In the genomic region with DNA sequence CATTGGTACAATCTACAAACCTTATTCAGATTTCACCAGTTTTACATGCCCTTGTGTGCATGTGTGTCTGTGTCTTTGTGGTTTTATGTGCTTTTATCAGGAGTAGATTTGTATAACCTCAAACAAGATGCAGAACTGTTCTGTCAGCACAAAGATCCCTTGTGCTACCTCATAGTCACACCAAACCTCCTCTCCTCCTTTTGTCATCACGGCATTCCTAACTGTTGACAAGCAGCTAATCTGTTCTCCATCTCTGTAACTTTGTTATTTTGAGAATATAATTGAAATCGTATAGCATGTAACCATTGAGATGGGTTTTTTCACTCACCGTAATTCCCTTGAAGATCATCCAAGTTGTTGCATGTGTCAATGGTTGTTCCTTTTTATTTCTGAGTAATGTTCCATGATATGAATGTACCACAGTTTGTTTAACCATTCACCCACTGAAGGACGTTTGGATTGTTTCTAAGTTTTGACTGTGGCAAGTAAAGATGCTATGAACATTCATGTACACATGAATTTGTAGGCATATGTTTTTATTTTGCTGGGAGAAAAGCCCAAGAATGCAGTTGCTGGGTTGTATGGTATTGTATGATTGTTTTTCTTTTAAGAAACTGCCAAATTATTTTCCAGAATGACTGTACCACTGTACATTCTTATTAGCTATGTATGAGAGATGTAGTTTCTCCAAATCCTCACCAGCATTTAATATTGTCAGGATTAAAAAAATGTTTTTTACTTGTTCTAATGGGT, we compare ENCODE assay signal across 1 cellular context.
TF ChIP-seq lines count a peak whose summit lies in the region.

No MANE protein-coding gene starts in this region.

TF ChIP-seq in WTC11, 78 proteins besides CTCF, POLR2A, EP300 and RAD21 (continued from another document):
- TF ChIP-seq ZNF512 (CRISPR knock-in tag; IDR thresholded peaks at IDR 0.05; ENCODE audit: borderline replicate concordance) (no peak), TP53 (CRISPR knock-in tag; IDR thresholded peaks at IDR 0.05) (no peak), E2F1 (CRISPR knock-in tag; IDR thresholded peaks at IDR 0.05) (no peak), TEAD1 (CRISPR knock-in tag; IDR thresholded peaks at IDR 0.05) (no peak), RORB (CRISPR knock-in tag; IDR thresholded peaks at IDR 0.05) (no peak)
- TF ChIP-seq, protein P1, sequence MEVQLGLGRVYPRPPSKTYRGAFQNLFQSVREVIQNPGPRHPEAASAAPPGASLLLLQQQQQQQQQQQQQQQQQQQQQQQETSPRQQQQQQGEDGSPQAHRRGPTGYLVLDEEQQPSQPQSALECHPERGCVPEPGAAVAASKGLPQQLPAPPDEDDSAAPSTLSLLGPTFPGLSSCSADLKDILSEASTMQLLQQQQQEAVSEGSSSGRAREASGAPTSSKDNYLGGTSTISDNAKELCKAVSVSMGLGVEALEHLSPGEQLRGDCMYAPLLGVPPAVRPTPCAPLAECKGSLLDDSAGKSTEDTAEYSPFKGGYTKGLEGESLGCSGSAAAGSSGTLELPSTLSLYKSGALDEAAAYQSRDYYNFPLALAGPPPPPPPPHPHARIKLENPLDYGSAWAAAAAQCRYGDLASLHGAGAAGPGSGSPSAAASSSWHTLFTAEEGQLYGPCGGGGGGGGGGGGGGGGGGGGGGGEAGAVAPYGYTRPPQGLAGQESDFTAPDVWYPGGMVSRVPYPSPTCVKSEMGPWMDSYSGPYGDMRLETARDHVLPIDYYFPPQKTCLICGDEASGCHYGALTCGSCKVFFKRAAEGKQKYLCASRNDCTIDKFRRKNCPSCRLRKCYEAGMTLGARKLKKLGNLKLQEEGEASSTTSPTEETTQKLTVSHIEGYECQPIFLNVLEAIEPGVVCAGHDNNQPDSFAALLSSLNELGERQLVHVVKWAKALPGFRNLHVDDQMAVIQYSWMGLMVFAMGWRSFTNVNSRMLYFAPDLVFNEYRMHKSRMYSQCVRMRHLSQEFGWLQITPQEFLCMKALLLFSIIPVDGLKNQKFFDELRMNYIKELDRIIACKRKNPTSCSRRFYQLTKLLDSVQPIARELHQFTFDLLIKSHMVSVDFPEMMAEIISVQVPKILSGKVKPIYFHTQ (CRISPR knock-in tag; IDR thresholded peaks at IDR 0.05) = no peak
